8 cellular contexts compared by ENCODE assay signal in the genomic region with DNA sequence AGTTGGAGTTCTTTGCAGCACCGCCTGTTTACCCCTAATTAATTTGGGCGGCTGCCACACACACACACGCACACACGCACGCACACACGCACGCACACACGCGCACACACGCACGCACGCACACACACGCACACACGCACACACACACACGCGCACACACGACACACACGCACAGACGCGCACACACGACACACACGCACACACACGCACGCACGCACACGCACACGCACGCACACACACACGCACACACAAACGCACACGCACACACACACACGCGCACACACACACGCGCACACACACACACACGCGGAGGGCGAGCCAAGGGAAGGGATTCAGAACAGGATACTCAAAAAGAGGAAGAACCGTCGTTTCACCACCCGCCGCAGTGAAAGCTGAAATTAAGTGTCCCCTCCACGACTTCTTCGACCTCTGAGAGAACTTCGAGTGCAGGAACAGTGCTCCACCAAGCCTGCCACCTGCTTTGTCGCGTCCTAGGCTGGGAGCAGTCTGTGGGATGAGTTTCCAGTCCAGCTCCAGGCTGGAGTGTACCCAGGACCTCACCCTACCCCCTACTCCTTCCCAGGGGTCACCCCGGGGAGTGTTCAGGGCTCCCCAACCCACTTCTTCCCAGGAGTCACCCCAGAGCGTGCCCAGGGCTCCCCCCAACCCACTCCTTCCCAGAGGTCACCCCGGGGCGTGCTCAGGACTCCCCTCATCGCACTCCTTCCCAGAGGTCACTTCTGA. TPM values are rescaled to one million over a fixed set of nuclear protein-coding genes. Genes with fewer than 3 reads are reported as not detected.
DNase-seq lines count a peak whose midpoint lies in the region; ATAC-seq and TF ChIP-seq lines count a peak whose summit lies in the region.

No MANE protein-coding gene starts in this region.

- no peak for TF ChIP-seq EP300 in suprapubic skin (IDR thresholded peaks at IDR 0.05)

- H3K9me3 ChIP-seq in lower lobe of right lung (no peaks in the 10 kb centered on the region), suprapubic skin (no peaks in the 10 kb centered on the region)

- H3K4me3 ChIP-seq in choroid plexus epithelial cell (ENCODE audit: low read depth, low read length) (peak overlapping the region; percentile 83), lower lobe of right lung (peak overlapping the region; percentile 100), suprapubic skin (peak overlapping the region; percentile 94)

- DNase-seq in NCI-H1417 (lab: John Stamatoyannopoulos, UW) (peak in 2 of 3 experiments; percentile 57 to 60), NCI-H1417 treated with DMSO at 0.1 percent for 48 hours (lab: John Stamatoyannopoulos, UW) (no peak), SKM-1 (lab: John Stamatoyannopoulos, UW; ENCODE audit: unreplicated experiment) (peak; percentile 67), choroid plexus epithelial cell (ENCODE audit: low read depth) (no peak), lower lobe of right lung (peak; percentile 82), suprapubic skin (ENCODE audit: low spot score in 2 of 2) (peak in 1 of 2 donors; percentile 75), NK-92 (lab: John Stamatoyannopoulos, UW; ENCODE audit: unreplicated experiment) (no peak)

- no peak for TF ChIP-seq CTCF in choroid plexus epithelial cell (conservative IDR thresholded peaks at IDR 0.05; ENCODE audit: low read depth, low read length)
- no peak for TF ChIP-seq CTCF in lower lobe of right lung (IDR thresholded peaks at IDR 0.05)
- no peak for TF ChIP-seq CTCF in suprapubic skin (IDR thresholded peaks at IDR 0.05)

- H3K4me1 ChIP-seq in lower lobe of right lung (peaks cover 65% of the 10 kb centered on the region), suprapubic skin (peaks cover 36% of the 10 kb centered on the region)

- H3K36me3 ChIP-seq in lower lobe of right lung (no peaks in the 10 kb centered on the region), suprapubic skin (no peaks in the 10 kb centered on the region)

- TF ChIP-seq POLR2A in suprapubic skin (IDR thresholded peaks at IDR 0.05): no peak

- WGBS in suprapubic skin: 33% methylated on average over 26 of the region's 52 CpGs

- no peaks in the 10 kb centered on the region for H3K27me3 ChIP-seq in lower lobe of right lung (ENCODE audit: low read depth)
- no peaks in the 10 kb centered on the region for H3K27me3 ChIP-seq in suprapubic skin

- ATAC-seq in lower lobe of right lung (peak in 1 of 2 donors; percentile 0), HG03439 (IDR thresholded peaks at IDR 0.05; ENCODE audit: unreplicated experiment) (no peak)

- intact Hi-C loops in lower lobe of right lung (cut with DNase I): no loop called here

- H3K27ac ChIP-seq in lower lobe of right lung (peak overlapping the region; percentile 98), suprapubic skin (peak overlapping the region; percentile 90)

RNA-seq across cellular contexts. Expression of a gene that starts 1.1 kb away (rescaled TPM):
- total RNA-seq in lower lobe of right lung (103 TPM), suprapubic skin (10 to 100 TPM; 36.3 to 62.5 (median 53.9) TPM)

RNA-seq across cellular contexts. Expression of a gene that starts 43.9 kb away (rescaled TPM):
- total RNA-seq in lower lobe of right lung: 13.3 TPM
- total RNA-seq in suprapubic skin: 10 to 100 TPM in 3 of 4 donors, 1 to 10 TPM in 1; 7.8 to 21.3 (median 11.2) TPM

Comparison
In these comparisons a context has a peak if more than half of its experiments do, and no peak if none do; other contexts are left out.
1. DNase-seq: peak in NCI-H1417 (2 of 3), SKM-1 (single experiment) and lower lobe of right lung (single experiment); none in NCI-H1417 treated with DMSO at 0.1 percent for 48 hours (single experiment), choroid plexus epithelial cell (single experiment) and NK-92 (single experiment).
2. Peak in every context shown above with its lines, with median percentiles within 50 percentile points of each other: H3K4me3 ChIP-seq.